9 cellular contexts compared by ENCODE assay signal in genomic region chr19:6066661-6067646, GRCh38. TPM values are rescaled to one million over a fixed set of nuclear protein-coding genes. Genes with fewer than 3 reads are reported as not detected.
DNase-seq lines count a peak whose midpoint lies in the region; ATAC-seq and TF ChIP-seq lines count a peak whose summit lies in the region.
"Had no signal": no experiment of that assay in that cellular context is flagged by ENCODE, and none has a peak within 500 bp of the region (broad histone marks: within the 10 kb centered on the region; RNA-seq: fewer than 3 reads in every experiment).

No MANE protein-coding gene starts in this region.

- peak; percentile 96 for DNase-seq in DMS 273 (lab: John Stamatoyannopoulos, UW; ENCODE audit: unreplicated experiment)
- peak; percentile 98 for DNase-seq in M059J (ENCODE audit: low read depth)
- DNase-seq in SHP77 treated with DMSO at 0.1 percent for 48 hours (lab: John Stamatoyannopoulos, UW) = peak; percentile 85
- peak; percentile 87 to 94 for DNase-seq in left lung
- DNase-seq in superior temporal gyrus (ENCODE audit: extremely low spot score) = peak; percentile 83

- H3K36me3 ChIP-seq in ectodermal cell (ENCODE audit: control insufficient read depth, insufficient read depth, low read length) (no peaks in the 10 kb centered on the region), left lung (no peaks in the 10 kb centered on the region)

- H3K27me3 ChIP-seq in ectodermal cell (ENCODE audit: control insufficient read depth, insufficient read depth, low read length, poor library complexity, severe bottlenecking) = no peaks in the 10 kb centered on the region
- no peaks in the 10 kb centered on the region for H3K27me3 ChIP-seq in left lung

- peaks cover 36% of the 10 kb centered on the region for H3K4me1 ChIP-seq in ectodermal cell (ENCODE audit: control insufficient read depth, insufficient read depth, low read length)
- peaks cover 39 to 74% of the 10 kb centered on the region in 2 donors for H3K4me1 ChIP-seq in left lung

- peak; percentile 68 for ATAC-seq in left lung
- ATAC-seq in HG02973 (IDR thresholded peaks at IDR 0.05; ENCODE audit: unreplicated experiment) = no peak
- no peak for ATAC-seq in GM19035 (IDR thresholded peaks at IDR 0.05; ENCODE audit: unreplicated experiment)

- WGBS in ectodermal cell, 2 experiments = 44% methylated on average over 18 of the region's 18 CpGs

- intact Hi-C loops in left lung (cut with DNase I) = loop anchor here in 1 of 2 donors (5.0 kb wide), 1 partner anchor 40 kb away; no protein-coding TSS in a partner anchor

- H3K27ac ChIP-seq in ectodermal cell (ENCODE audit: insufficient read depth, low read depth, low read length, poor library complexity, severe bottlenecking) (peak overlapping the region; percentile 99), left lung (peak overlapping the region; percentile 90 to 99)
- H3K27ac ChIP-seq: KMS-11 had no signal

- TF ChIP-seq CTCF in left lung (IDR thresholded peaks at IDR 0.05) = no peak

- H3K9me3 ChIP-seq in ectodermal cell (ENCODE audit: control insufficient read depth, low read length) (no peaks in the 10 kb centered on the region), left lung (no peaks in the 10 kb centered on the region)

- H3K4me3 ChIP-seq in ectodermal cell (ENCODE audit: insufficient read depth, low read depth, low read length) = no peak overlapping the region
- H3K4me3 ChIP-seq in left lung = no peak overlapping the region

RNA-seq across cellular contexts. Expression of gene RFX2, which starts 43.3 kb away (rescaled TPM):
- 4.8 and 13.4 TPM in 2 replicates for total RNA-seq in M059J (2014; rRNA removed; shearing (Covaris generic))
- polyA plus RNA-seq in ectodermal cell (2013, experiment 1 of 4) = 10.8 TPM
- polyA plus RNA-seq in ectodermal cell (2013, experiment 2 of 4) = 11.5 TPM
- polyA plus RNA-seq in ectodermal cell (2013, experiment 3 of 4) = 17.3 TPM
- 14.2 TPM for polyA plus RNA-seq in ectodermal cell (2013, experiment 4 of 4)
- 10 to 100 TPM; 17.0 to 18.8 TPM for total RNA-seq in left lung
